8 cellular contexts compared by ENCODE assay signal in the genomic region with DNA sequence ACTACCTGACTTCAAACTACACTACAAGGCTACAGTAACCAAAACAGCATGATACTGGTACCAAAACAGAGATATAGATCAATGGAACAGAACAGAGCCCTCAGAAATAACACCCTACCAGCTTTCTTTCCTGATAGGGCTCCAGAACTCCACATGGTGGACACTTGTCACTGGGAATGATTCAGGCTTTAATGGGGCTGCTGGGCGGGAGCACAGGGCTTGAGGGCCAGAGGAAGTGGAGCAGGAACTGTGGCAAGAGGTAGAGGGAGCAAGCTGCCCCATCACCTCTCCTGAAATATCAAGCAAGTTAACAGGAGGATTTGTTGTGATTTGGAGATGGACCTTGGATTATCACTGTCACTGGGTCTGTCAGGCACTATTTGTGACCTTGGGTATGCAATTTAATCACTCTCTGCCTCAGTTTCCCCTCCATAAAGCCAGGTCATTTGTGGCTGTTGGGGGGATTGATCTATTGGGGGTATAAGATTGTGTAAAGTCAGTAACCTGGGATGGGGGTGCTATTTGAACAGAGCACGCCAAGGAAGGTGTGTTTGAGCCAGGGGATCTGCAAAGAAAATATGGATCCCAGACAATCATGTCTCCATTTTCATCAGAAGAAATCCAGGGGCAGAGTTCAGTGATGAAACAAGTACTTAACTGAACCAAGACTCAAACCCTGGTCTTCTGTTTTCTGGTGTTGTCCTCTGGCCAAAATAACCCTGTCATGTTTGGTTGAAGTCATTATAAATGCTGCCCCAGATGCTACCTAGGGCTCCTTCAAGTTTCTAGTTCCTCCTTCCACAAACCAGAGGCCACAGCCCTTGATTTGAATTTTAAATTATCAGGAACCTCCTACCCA. TPM values are rescaled to one million over a fixed set of nuclear protein-coding genes. Genes with fewer than 3 reads are reported as not detected.
A peak's percentile ranks its signal among the peaks of the same experiment; 100 is the strongest.
DNase-seq lines count a peak whose midpoint lies in the region; ATAC-seq and TF ChIP-seq lines count a peak whose summit lies in the region.

No MANE protein-coding gene starts in this region.

- intact Hi-C loops in Calu3 (cut with micrococcal nuclease; ENCODE audit: unreplicated experiment): loop anchor here (5.0 kb wide), 1 partner anchor 81 kb away; no protein-coding TSS in a partner anchor

- H3K27me3 ChIP-seq in layer of hippocampus (ENCODE audit: control insufficient read depth, insufficient read depth, low read length): no peaks in the 10 kb centered on the region

- H3K4me3 Mint-ChIP-seq in Calu3 (ENCODE audit: low read depth, unreplicated experiment): no peak overlapping the region

- no peak for TF ChIP-seq CTCF in Calu3 (IDR thresholded peaks at IDR 0.05; ENCODE audit: unreplicated experiment)

- H3K27ac Mint-ChIP-seq in Calu3 (ENCODE audit: unreplicated experiment): peak overlapping the region; percentile 82

- H3K27ac ChIP-seq in layer of hippocampus (ENCODE audit: low read depth, low read length): peak overlapping the region; percentile 11

- peaks cover 22% of the 10 kb centered on the region for H3K4me1 Mint-ChIP-seq in Calu3 (ENCODE audit: low read depth, unreplicated experiment)

- H3K36me3 Mint-ChIP-seq in Calu3 (ENCODE audit: insufficient read depth, unreplicated experiment): peaks cover 15% of the 10 kb centered on the region

- H3K27me3 Mint-ChIP-seq in Calu3 (ENCODE audit: unreplicated experiment): no peaks in the 10 kb centered on the region

- ATAC-seq in GM21390 (IDR thresholded peaks at IDR 0.05; ENCODE audit: unreplicated experiment) (peak; percentile 76), HG03520 (IDR thresholded peaks at IDR 0.05; ENCODE audit: unreplicated experiment) (peak; percentile 69)

- no peaks in the 10 kb centered on the region for H3K9me3 Mint-ChIP-seq in Calu3 (ENCODE audit: low read depth, unreplicated experiment)

- no peak for DNase-seq in Calu3
- no peak for DNase-seq in iPS-NIHi7 (ENCODE audit: extremely low spot score)
- no peak for DNase-seq in activated effector memory CD4-positive, alpha-beta T cell treated with Interleukin-2 at 50 U/mL for 16 hours
- no peak for DNase-seq in NCI-H82 (lab: John Stamatoyannopoulos, UW)
- no peak for DNase-seq in NK-92 (lab: John Stamatoyannopoulos, UW; ENCODE audit: unreplicated experiment)

- BruUV-seq in Calu3 (replicated peaks; lab: Mats Ljungman, UMichigan): no TSS peak

- CTCF ChIA-PET in Calu3 (lab: Charles Lee): no interaction called here

RNA-seq across cellular contexts. Expression of a gene that starts 25.2 kb away (rescaled TPM):
- total RNA-seq in Calu3 (2022): 49.9 and 63.3 TPM in 2 replicates
